ENCODE assay signal across 8 cellular contexts in the genomic region with DNA sequence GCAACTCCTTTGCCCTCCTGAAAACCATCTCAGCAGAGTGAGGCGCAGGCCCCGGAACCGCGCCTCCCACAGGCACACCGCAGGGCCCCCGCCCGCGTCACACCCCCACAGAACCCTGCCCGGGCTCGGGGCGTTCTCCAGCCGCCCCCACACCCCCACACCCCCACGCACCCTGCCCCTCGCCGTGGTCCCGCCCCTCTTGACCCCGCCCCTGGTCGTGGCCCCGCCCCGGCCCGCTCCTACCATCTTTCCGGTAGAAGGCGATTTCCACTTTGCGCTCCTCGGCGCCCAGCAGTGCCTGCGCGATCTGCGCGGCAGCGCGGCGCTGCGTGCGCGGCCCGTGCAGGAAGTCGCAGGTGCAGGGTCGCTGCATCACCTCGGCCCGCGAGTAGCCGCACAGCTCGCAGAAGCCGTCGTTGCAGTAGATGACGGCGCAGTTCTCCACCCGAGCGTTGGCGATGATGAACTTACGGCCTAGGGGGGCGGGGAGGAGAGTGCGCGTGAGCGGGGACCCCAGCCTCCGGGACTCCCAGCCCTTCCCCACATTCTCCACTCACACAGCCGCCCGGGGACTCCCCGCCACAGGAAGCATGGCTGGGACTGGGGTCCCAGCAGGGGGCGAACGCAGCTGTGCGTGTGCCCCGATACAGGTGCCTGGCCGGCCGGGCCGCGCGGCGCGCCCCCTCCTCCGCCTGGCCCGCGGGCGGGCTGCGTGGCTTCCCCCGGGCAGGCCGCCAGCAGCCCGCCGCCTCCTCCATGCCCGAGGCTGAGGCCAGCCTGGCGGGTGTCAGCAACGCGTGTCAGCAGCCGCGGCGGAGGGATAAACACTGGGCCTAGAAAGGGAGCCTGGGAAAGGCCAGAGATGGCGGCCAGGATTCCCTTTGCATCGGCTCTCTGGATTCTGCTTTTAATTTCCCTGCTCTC. TPM values are rescaled to one million over a fixed set of nuclear protein-coding genes. Genes with fewer than 3 reads are reported as not detected.
DNase-seq lines count a peak whose midpoint lies in the region; ATAC-seq, FAIRE-seq and TF ChIP-seq lines count a peak whose summit lies in the region.

No MANE protein-coding gene starts in this region.

- intact Hi-C loops in posterior cingulate gyrus (cut with DNase I): no loop called here
- intact Hi-C loops in uterus (cut with DNase I; ENCODE audit: low total_unique reads): no loop called here

- H3K4me1 ChIP-seq in OCI-LY1 (ENCODE audit: insufficient read depth, low read length, severe bottlenecking): peaks cover 54% of the 10 kb centered on the region
- H3K4me1 ChIP-seq in uterus: peaks cover 3 to 36% of the 10 kb centered on the region in 2 donors

- no peaks in the 10 kb centered on the region for H3K79me2 ChIP-seq in OCI-LY1 (ENCODE audit: insufficient read depth, low read length)

- peak overlapping the region; percentile 86 for H3K4me2 ChIP-seq in OCI-LY1 (ENCODE audit: low read length)

- H3F3A ChIP-seq in OCI-LY1 (ENCODE audit: insufficient read depth, low read length): no peaks in the 10 kb centered on the region

- H3K9me2 ChIP-seq in OCI-LY1 (ENCODE audit: low read depth, low read length): no peaks in the 10 kb centered on the region

- H3K4me3 ChIP-seq in OCI-LY1 (ENCODE audit: low read depth, low read length, poor library complexity, severe bottlenecking) (peak overlapping the region; percentile 61), uterus (peak overlapping the region; percentile 19 to 47)

- H3K27me3 ChIP-seq in OCI-LY1 (ENCODE audit: insufficient read depth, low read length): no peaks in the 10 kb centered on the region
- H3K27me3 ChIP-seq in uterus: no peaks in the 10 kb centered on the region

- TF ChIP-seq CTCF in OCI-LY1 (IDR thresholded peaks at IDR 0.05; ENCODE audit: low read length) (peak; percentile 51), uterus (IDR thresholded peaks at IDR 0.05) (peak; percentile 25 to 37 (median 31))

- H3K27ac ChIP-seq in OCI-LY1 (ENCODE audit: low read depth, low read length, poor library complexity, severe bottlenecking): peak overlapping the region; percentile 77
- H3K27ac ChIP-seq in uterus: peak overlapping the region; percentile 75 to 80

- H3K9me3 ChIP-seq in OCI-LY1 (ENCODE audit: low read length) (no peaks in the 10 kb centered on the region), uterus (no peaks in the 10 kb centered on the region)

- H3K36me3 ChIP-seq in OCI-LY1 (ENCODE audit: insufficient read depth, low read length) (no peaks in the 10 kb centered on the region), uterus (no peaks in the 10 kb centered on the region)

- no peak for FAIRE-seq in frontal cortex (lab: Jason Lieb, UNC)

- no peaks in the 10 kb centered on the region for H4K20me1 ChIP-seq in OCI-LY1 (ENCODE audit: insufficient read depth, low read length)

- peak in 1 of 2 donors; percentile 22 for TF ChIP-seq POLR2A in uterus (IDR thresholded peaks at IDR 0.05)

- H2AFZ ChIP-seq in OCI-LY1 (ENCODE audit: low read length): no peak overlapping the region

- DNase-seq in NCI-H510A treated with DMSO at 0.1 percent for 48 hours (lab: John Stamatoyannopoulos, UW) (peak; percentile 34), NCI-H510A (lab: John Stamatoyannopoulos, UW) (no peak), frontal cortex (ENCODE audit: low spot score in 2 of 2) (peak; percentile 72 to 78), posterior cingulate gyrus (peak in 9 of 10 donors; percentile 41 to 92 (median 57)), uterus (peak; percentile 74 to 78)
- DNase-seq in activated T-helper 1 cell treated with anti-CD3 and anti-CD28 coated beads, Interleukin-2, amount 50 U/mL, for 16 hours (ENCODE audit: low read depth in 1 of 2, low spot score in 1 of 2): peak; percentile 70 to 73

- peak overlapping the region; percentile 79 for H3K9ac ChIP-seq in OCI-LY1 (ENCODE audit: low read length)

- ATAC-seq in HG03095 (IDR thresholded peaks at IDR 0.05; ENCODE audit: unreplicated experiment): peak; percentile 51

RNA-seq across cellular contexts. Expression of gene KCNH2, which starts 3.4 kb away (rescaled TPM):
- total RNA-seq in frontal cortex (6.1 TPM), uterus (10 to 100 TPM in 3 of 4 donors, 1 to 10 TPM in 1; 9.1 to 51.0 (median 22.8) TPM)

RNA-seq across cellular contexts. Expression of gene NOS3, which starts 16.1 kb away (rescaled TPM):
- total RNA-seq in frontal cortex: 0.82 TPM
- total RNA-seq in uterus: 10 to 100 TPM in 2 of 4 donors, 1 to 10 TPM in 2; 6.6 to 50.1 (median 15.8) TPM

RNA-seq across cellular contexts. Expression of gene ATG9B, which starts 49.6 kb away (rescaled TPM):
- 2.4 TPM for total RNA-seq in frontal cortex
- total RNA-seq in uterus: 1 to 10 TPM in 1 of 4 donors, under 1 TPM in 2, not detected in 1; 0.55 to 1.5 (median 0.76) TPM

RNA-seq across cellular contexts. Expression of gene ABCB8, which starts 53.5 kb away (rescaled TPM):
- total RNA-seq in frontal cortex: 22.8 TPM
- 10 to 100 TPM; 18.7 to 54.3 (median 26.0) TPM for total RNA-seq in uterus
